32 cellular contexts compared by ENCODE assay signal in the genomic region with DNA sequence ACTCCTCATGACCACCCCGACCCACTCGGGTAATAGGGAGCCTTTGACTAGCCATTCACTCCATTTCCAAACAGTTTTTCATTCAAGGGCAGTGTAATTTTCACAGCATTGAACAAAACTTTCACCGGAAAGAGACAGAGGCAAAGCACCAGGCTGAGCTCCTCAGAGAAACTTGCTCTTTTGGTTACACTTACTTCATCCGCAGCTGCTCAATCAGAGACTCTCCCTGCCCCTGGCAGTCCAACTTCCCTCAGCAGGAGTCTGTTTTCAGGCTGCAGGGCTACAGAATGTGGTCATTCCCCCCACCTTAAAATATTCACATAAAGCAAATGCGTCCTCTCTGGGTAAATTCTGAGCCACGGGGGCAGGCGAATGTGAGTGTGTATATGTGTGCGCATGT.
"Had no signal": no experiment of that assay in that cellular context is flagged by ENCODE, and none has a peak within 500 bp of the region (broad histone marks: within the 10 kb centered on the region; RNA-seq: fewer than 3 reads in every experiment).

No MANE protein-coding gene starts in this region.

- ATAC-seq: activated CD8-positive, alpha-beta T cell treated with anti-CD3 and anti-CD28 coated beads for 36 hours; activated naive CD4-positive, alpha-beta T cell treated with anti-CD3 and anti-CD28 coated beads, Interleukin-2, amount 50 U/mL, for 72 hours; activated T-cell treated with anti-CD3 and anti-CD28 coated beads, Interleukin-2, amount 50 U/mL, for 4 hours; activated T-cell treated with anti-CD3 and anti-CD28 coated beads, Interleukin-2, amount 50 U/mL, for 72 hours; activated T-helper 17 cell treated with anti-CD3 and anti-CD28 coated beads, Interleukin-2, amount 50 U/mL, for 72 hours; body of pancreas had no signal

- H3K4me3 ChIP-seq: adrenal gland, body of pancreas, breast epithelium had no signal

- H3K27me3 ChIP-seq: adrenal gland, body of pancreas, brain microvascular endothelial cell, breast epithelium had no signal

- H3K4me1 ChIP-seq: adrenal gland, body of pancreas, breast epithelium had no signal

- H3K27ac ChIP-seq: adrenal gland, body of pancreas, brain microvascular endothelial cell, breast epithelium, VCaP had no signal

- DNase-seq: activated B cell treated with CpG ODN at 0.5 μM for 24 hours; activated CD4-positive, alpha-beta memory T cell treated with anti-CD3 and anti-CD28 coated beads for 36 hours; activated CD4-positive, alpha-beta T cell treated with anti-CD3 and anti-CD28 coated beads for 4 hours; activated CD4-positive, alpha-beta T cell treated with anti-CD3 and anti-CD28 coated beads, Interleukin-2, amount 10 ng/mL, durations not matched to agents 24 days and 14 days; activated CD4-positive, alpha-beta T cell treated with anti-CD3 and anti-CD28 coated beads, Interleukin-2, amount 50 U/mL, for 1 hour; activated CD4-positive, alpha-beta T cell treated with anti-CD3 and anti-CD28 coated beads, Interleukin-2, amount 50 U/mL, for 4 hours; activated CD4-positive, CD25-positive, alpha-beta regulatory T cell treated with anti-CD3 and anti-CD28 coated beads, Interleukin-2, amount 50 U/mL, for 72 hours; activated CD8-positive, alpha-beta memory T cell treated with anti-CD3 and anti-CD28 coated beads, Interleukin-2, amount 50 U/mL, for 4 hours; activated CD8-positive, alpha-beta T cell treated with anti-CD3 and anti-CD28 coated beads for 36 hours; activated effector memory CD4-positive, alpha-beta T cell treated with anti-CD3 and anti-CD28 coated beads, Interleukin-2, amount 50 U/mL, for 16 hours; activated gamma-delta T cell treated with Interleukin-2 at 50 U/mL for 16 hours; activated naive CD4-positive, alpha-beta T cell; activated naive CD4-positive, alpha-beta T cell treated with anti-CD3 and anti-CD28 coated beads for 36 hours; activated naive CD4-positive, alpha-beta T cell treated with anti-CD3 and anti-CD28 coated beads, Interleukin-2, amount 50 U/mL, for 16 hours; activated naive CD8-positive, alpha-beta T cell treated with anti-CD3 and anti-CD28 coated beads for 36 hours; activated T-cell treated with anti-CD3 and anti-CD28 coated beads for 4 hours; activated T-cell treated with anti-CD3 and anti-CD28 coated beads, Interleukin-2, amount 50 U/mL, for 1 hour; activated T-cell treated with anti-CD3 and anti-CD28 coated beads, Interleukin-2, amount 50 U/mL, for 4 hours; activated T-cell treated with anti-CD3 and anti-CD28 coated beads, Interleukin-2, amount 50 U/mL, for 72 hours; adrenal gland; amniotic stem cell; aorta; body of pancreas; brain microvascular endothelial cell; central memory CD4-positive, alpha-beta T cell; T-helper 1 cell; T-helper 2 cell; T-helper 9 cell had no signal

- H3K9me3 ChIP-seq: adrenal gland, body of pancreas, breast epithelium had no signal

- H3K36me3 ChIP-seq: adrenal gland, brain microvascular endothelial cell, breast epithelium had no signal
